9 cellular contexts compared by ENCODE assay signal in genomic region chr5:1294839-1295649, GRCh38. TPM values are rescaled to one million over a fixed set of nuclear protein-coding genes. Genes with fewer than 3 reads are reported as not detected.
DNase-seq lines count a peak whose midpoint lies in the region; ATAC-seq and TF ChIP-seq lines count a peak whose summit lies in the region.
"Had no signal": no experiment of that assay in that cellular context is flagged by ENCODE, and none has a peak within 500 bp of the region (broad histone marks: within the 10 kb centered on the region; RNA-seq: fewer than 3 reads in every experiment).

TERT (minus strand) TSS chr5:1295068; CDS start chr5:1294989, 79 bp downstream.

- H3K36me3 ChIP-seq in HEK293 (ENCODE audit: control insufficient read depth in 2 of 2, insufficient read depth in 1 of 2, low read length in 2 of 2) (no peaks in the 10 kb centered on the region), trophoblast cell (ENCODE audit: control insufficient read depth in 1 of 2, insufficient read depth in 2 of 2, low read length in 2 of 2) (no peaks in the 10 kb centered on the region)
- H3K36me3 ChIP-seq: pancreas had no signal

- no peak within 1 kb of the TSS for H2AK5ac ChIP-seq in trophoblast cell (ENCODE audit: low read length)

- no peaks in the 10 kb centered on the region for H3K9me3 Mint-ChIP-seq in activated naive CD4-positive, alpha-beta T cell treated with anti-CD3 and anti-CD28 coated beads, Interleukin-2, amount 50 U/mL, for 72 hours

- no peak within 1 kb of the TSS for H4K12ac ChIP-seq in trophoblast cell (ENCODE audit: low read depth, low read length)

- H3K23ac ChIP-seq in trophoblast cell (ENCODE audit: low read length): no peak within 1 kb of the TSS

- no peaks in the 10 kb centered on the region for H3K79me2 ChIP-seq in trophoblast cell (ENCODE audit: control insufficient read depth, insufficient read depth, low read length, poor library complexity)

- POLR2A ChIA-PET in HEK293 (lab: Yijun Ruan, JAX): interaction anchor here (0.6 kb wide), 1 partner anchor 169 kb away, joined by 3 read pairs; no protein-coding TSS in a partner anchor

- no peaks in the 10 kb centered on the region for H3K36me3 Mint-ChIP-seq in activated naive CD4-positive, alpha-beta T cell treated with anti-CD3 and anti-CD28 coated beads, Interleukin-2, amount 50 U/mL, for 72 hours

- H3K9me3 ChIP-seq in HEK293 (ENCODE audit: control insufficient read depth, insufficient read depth, low read depth, low read length) (no peaks in the 10 kb centered on the region), trophoblast cell (ENCODE audit: insufficient read depth, low read depth, low read length) (peaks cover 7% of the 10 kb centered on the region)
- H3K9me3 ChIP-seq: pancreas had no signal

- H3K4ac ChIP-seq in trophoblast cell (ENCODE audit: low read depth, low read length): no peak within 1 kb of the TSS

- no peaks in the 10 kb centered on the region for H3K79me1 ChIP-seq in trophoblast cell (ENCODE audit: low read length)

- no peak within 1 kb of the TSS for H2BK120ac ChIP-seq in trophoblast cell (ENCODE audit: insufficient read depth, low read length, poor library complexity)

- H3K18ac ChIP-seq in trophoblast cell (ENCODE audit: low read length): no peak within 1 kb of the TSS

- peaks cover 21% of the 10 kb centered on the region for H3K27me3 ChIP-seq in trophoblast cell (ENCODE audit: insufficient read depth, low read length)

- no peak within 1 kb of the TSS for H4K91ac ChIP-seq in trophoblast cell (ENCODE audit: low read depth, low read length)

- peak; percentile 48 to 77 (median 57) for DNase-seq in T-helper 1 cell
- peak; percentile 65 to 78 for DNase-seq in activated naive CD4-positive, alpha-beta T cell treated with anti-CD3 and anti-CD28 coated beads, Interleukin-2, amount 50 U/mL, for 72 hours (ENCODE audit: low spot score in 2 of 2)
- DNase-seq in trophoblast cell: no peak

- H3K9ac ChIP-seq in trophoblast cell (ENCODE audit: low read length): no peak within 1 kb of the TSS

- no peak within 1 kb of the TSS for H2BK12ac ChIP-seq in trophoblast cell (ENCODE audit: low read length)

- no peak within 1 kb of the TSS for H2BK5ac ChIP-seq in trophoblast cell (ENCODE audit: low read depth, low read length, poor library complexity)

- TF ChIP-seq CTCF in HEK293 (tag by site-specific recombination; IDR thresholded peaks at IDR 0.05): no peak

- peak; percentile 86 to 91 for ATAC-seq in activated naive CD4-positive, alpha-beta T cell treated with anti-CD3 and anti-CD28 coated beads, Interleukin-2, amount 50 U/mL, for 72 hours
- ATAC-seq in HG02763 (IDR thresholded peaks at IDR 0.05; ENCODE audit: unreplicated experiment) (no peak), GM19035 (IDR thresholded peaks at IDR 0.05; ENCODE audit: unreplicated experiment) (no peak), GM18873 (IDR thresholded peaks at IDR 0.05; ENCODE audit: low FRiP score, unreplicated experiment) (no peak), GM19324 (IDR thresholded peaks at IDR 0.05; ENCODE audit: low FRiP score, unreplicated experiment) (no peak)

- no peak within 1 kb of the TSS; the same call in 1 of the 2 replicates for H3K4me3 ChIP-seq in HEK293 (ENCODE audit: low read depth, low read length)
- peak within 1 kb of the TSS; percentile 61 for H3K4me3 ChIP-seq in trophoblast cell (ENCODE audit: low read depth, low read length)

- no peak within 1 kb of the TSS for H4K8ac ChIP-seq in trophoblast cell (ENCODE audit: low read depth, low read length)

- no peak within 1 kb of the TSS for H3K14ac ChIP-seq in trophoblast cell (ENCODE audit: low read length)

- peak within 1 kb of the TSS; percentile 15 for H2AFZ ChIP-seq in trophoblast cell (ENCODE audit: insufficient read depth, low read length, poor library complexity)

- H3K27ac Mint-ChIP-seq in activated naive CD4-positive, alpha-beta T cell treated with anti-CD3 and anti-CD28 coated beads, Interleukin-2, amount 50 U/mL, for 72 hours: no peak within 1 kb of the TSS

- CTCF ChIA-PET in HEK293 (lab: Yijun Ruan, JAX): no interaction called here

- H3K4me2 ChIP-seq in trophoblast cell (ENCODE audit: low read length): peak within 1 kb of the TSS; percentile 68

- H3K4me1 ChIP-seq in HEK293 (ENCODE audit: control insufficient read depth, insufficient read depth, low read length): peaks cover 6% of the 10 kb centered on the region; the same call in 1 of the 2 replicates
- peaks cover 8 to 12% of the 10 kb centered on the region in 2 experiments for H3K4me1 ChIP-seq in trophoblast cell (ENCODE audit: control insufficient read depth in 1 of 2, insufficient read depth in 2 of 2, low read length in 2 of 2)

- WGBS in trophoblast cell (ENCODE audit: extremely low coverage, insufficient coverage, insufficient read length): no CpG with 5 or more reads among the region's 102 CpGs

- H3K27ac ChIP-seq in HEK293 (ENCODE audit: extremely low read depth, low read depth, low read length): no peak within 1 kb of the TSS
- no peak within 1 kb of the TSS for H3K27ac ChIP-seq in trophoblast cell (ENCODE audit: low read depth, low read length)
- H3K27ac ChIP-seq: pancreas had no signal

TF ChIP-seq in HEK293, 187 proteins besides CTCF, POLR2A, EP300 and RAD21:
- peak; percentile 16; the same call in 1 of the 2 replicates for TF ChIP-seq ZIC2 (tag by site-specific recombination; IDR thresholded peaks at IDR 0.05)
- no peak for TF ChIP-seq ZNF830 (tag by site-specific recombination; IDR thresholded peaks at IDR 0.05; ENCODE audit: low read depth)
- peak; percentile 22 for TF ChIP-seq ZBTB26 (tag by site-specific recombination; optimal IDR thresholded peaks at IDR 0.05)
- TF ChIP-seq YY2 (tag by site-specific recombination; IDR thresholded peaks at IDR 0.05): no peak
- 0 out of 2 replicates have a peak, but pooled peaks have one; percentile 20 for TF ChIP-seq ZNF677 (tag by site-specific recombination; IDR thresholded peaks at IDR 0.05)
- TF ChIP-seq ZNF837 (tag by site-specific recombination; IDR thresholded peaks at IDR 0.05): no peak
- TF ChIP-seq ZFHX2 (tag by site-specific recombination; conservative IDR thresholded peaks at IDR 0.05): peak; percentile 68
- TF ChIP-seq OVOL3 (tag by site-specific recombination; IDR thresholded peaks at IDR 0.05): no peak
- TF ChIP-seq ZBTB21 (tag by site-specific recombination; IDR thresholded peaks at IDR 0.05): no peak
- TF ChIP-seq ZNF529 (tag by site-specific recombination; IDR thresholded peaks at IDR 0.05; ENCODE audit: insufficient replicate concordance): no peak
- no peak for TF ChIP-seq GLI2 (tag by site-specific recombination; IDR thresholded peaks at IDR 0.05; ENCODE audit: borderline replicate concordance, low read depth)
TF ChIP-seq in HEK293: peak in this region for 4.

RNA-seq across cellular contexts. Expression of gene TERT, which starts in this region (rescaled TPM):
- total RNA-seq in activated naive CD4-positive, alpha-beta T cell treated with anti-CD3 and anti-CD28 coated beads, Interleukin-2, amount 50 U/mL, for 72 hours: 10 to 100 TPM in 1 of 2 donors, 1 to 10 TPM in 1; 3.5 to 16.6 TPM
- 0.08 TPM in 2 replicates for polyA plus RNA-seq in trophoblast cell (2013)
- polyA plus RNA-seq: pancreas had no signal

Comparison
In these comparisons a context has a peak if more than half of its experiments do, and no peak if none do; other contexts are left out.
1. DNase-seq: peak in T-helper 1 cell (5 of 5) and activated naive CD4-positive, alpha-beta T cell treated with anti-CD3 and anti-CD28 coated beads, Interleukin-2, amount 50 U/mL, for 72 hours (2 of 2); none in trophoblast cell (0 of 2).
2. ATAC-seq: peak in activated naive CD4-positive, alpha-beta T cell treated with anti-CD3 and anti-CD28 coated beads, Interleukin-2, amount 50 U/mL, for 72 hours (2 of 2); none in HG02763 (single experiment), GM19035 (single experiment), GM18873 (single experiment) and GM19324 (single experiment).